ENCODE assay signal across 8 cellular contexts in genomic region chr4:153573881-153574807, GRCh38.
DNase-seq lines count a peak whose midpoint lies in the region; ATAC-seq and TF ChIP-seq lines count a peak whose summit lies in the region.

No MANE protein-coding gene starts in this region.

- H3K4me2 ChIP-seq in SU-DHL-6 (ENCODE audit: low read depth, low read length, poor library complexity, severe bottlenecking) = peak overlapping the region; percentile 37

- peaks cover 29% of the 10 kb centered on the region for H3K36me3 ChIP-seq in SU-DHL-6 (ENCODE audit: low read length)

- peak overlapping the region; percentile 62 for H3K27ac ChIP-seq in SU-DHL-6 (ENCODE audit: low read depth, low read length)

- H3K27me3 ChIP-seq in SU-DHL-6 (ENCODE audit: low read length) = no peaks in the 10 kb centered on the region

- H3F3A ChIP-seq in SU-DHL-6 (ENCODE audit: insufficient read depth) = peaks cover 56% of the 10 kb centered on the region

- ATAC-seq in GM18505 (IDR thresholded peaks at IDR 0.05; ENCODE audit: unreplicated experiment) (peak; percentile 40), HG03565 (IDR thresholded peaks at IDR 0.05; ENCODE audit: unreplicated experiment) (peak; percentile 34), GM21737 (IDR thresholded peaks at IDR 0.05; ENCODE audit: unreplicated experiment) (no peak)

- H3K9me3 ChIP-seq in SU-DHL-6 (ENCODE audit: insufficient read depth, low read length) = no peaks in the 10 kb centered on the region

- peak overlapping the region; percentile 7; the same call in 1 of the 2 replicates for H3K9ac ChIP-seq in SU-DHL-6 (ENCODE audit: low read length)

- H3K9me2 ChIP-seq in SU-DHL-6 (replicated peaks; ENCODE audit: insufficient read depth, low read length) = no peaks in the 10 kb centered on the region

- peak; percentile 36 for TF ChIP-seq CTCF in SU-DHL-6 (IDR thresholded peaks at IDR 0.05; ENCODE audit: insufficient read depth, low read length, poor library complexity, severe bottlenecking)

- no peaks in the 10 kb centered on the region; the same call in 1 of the 2 replicates for H4K20me1 ChIP-seq in SU-DHL-6 (ENCODE audit: low read depth, low read length)

- peaks cover 84% of the 10 kb centered on the region for H3K79me2 ChIP-seq in SU-DHL-6 (ENCODE audit: insufficient read depth, low read length)

- H2AFZ ChIP-seq in SU-DHL-6 (ENCODE audit: low read depth, low read length, severe bottlenecking) = no peak overlapping the region

- no peak overlapping the region for H3K4me3 ChIP-seq in SU-DHL-6 (ENCODE audit: insufficient read depth, low read length, poor library complexity, severe bottlenecking)

- TF ChIP-seq POLR2A in GM18505 (IDR thresholded peaks at IDR 0.05; ENCODE audit: borderline replicate concordance, extremely low read depth, insufficient read depth, insufficient read length) = no peak

- DNase-seq in AG20443 (ENCODE audit: low spot score) (peak; percentile 69), amniotic stem cell (lab: John Stamatoyannopoulos, UW) (peak; percentile 55), hypothalamus (lab: John Stamatoyannopoulos, UW) (peak in 41 of 51 donors; percentile 1 to 75 (median 25))
- DNase-seq in stimulated activated CD4-positive, alpha-beta T cell treated with anti-CD3 and anti-CD28 coated beads, Interleukin-15, amount 100 ng/mL, for 24 hours = peak; percentile 65
